ENCODE assay signal across 3 cellular contexts in the genomic region with DNA sequence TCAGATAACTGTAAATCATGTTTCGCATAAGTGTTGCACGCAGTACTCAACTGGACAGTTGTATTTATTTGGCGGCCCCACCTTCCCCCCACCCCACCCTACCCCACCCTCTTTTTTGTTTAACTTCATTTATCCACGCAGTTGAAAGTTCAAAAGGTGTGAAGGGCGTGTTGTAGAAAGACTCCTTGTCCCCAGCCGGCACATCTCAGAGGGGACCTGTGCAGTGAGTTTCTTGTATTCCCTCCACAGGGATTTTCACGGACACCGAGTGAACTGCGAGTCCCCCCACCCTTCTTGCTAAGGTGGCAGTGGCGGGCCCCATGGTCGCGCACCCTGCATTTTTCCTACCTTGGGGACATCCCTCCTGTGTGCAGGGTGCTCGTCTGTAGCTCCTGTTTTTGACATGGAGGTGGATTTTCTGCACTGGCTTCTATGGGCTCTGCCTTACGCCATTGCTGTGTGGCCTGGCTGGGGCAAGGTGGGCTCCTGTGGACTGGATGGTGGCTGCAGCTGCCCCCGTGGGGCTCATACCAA.
TF ChIP-seq lines count a peak whose summit lies in the region.

No MANE protein-coding gene starts in this region.

TF ChIP-seq in SK-N-SH, 30 proteins besides CTCF, POLR2A, EP300 and RAD21:
- TF ChIP-seq, protein P1, sequence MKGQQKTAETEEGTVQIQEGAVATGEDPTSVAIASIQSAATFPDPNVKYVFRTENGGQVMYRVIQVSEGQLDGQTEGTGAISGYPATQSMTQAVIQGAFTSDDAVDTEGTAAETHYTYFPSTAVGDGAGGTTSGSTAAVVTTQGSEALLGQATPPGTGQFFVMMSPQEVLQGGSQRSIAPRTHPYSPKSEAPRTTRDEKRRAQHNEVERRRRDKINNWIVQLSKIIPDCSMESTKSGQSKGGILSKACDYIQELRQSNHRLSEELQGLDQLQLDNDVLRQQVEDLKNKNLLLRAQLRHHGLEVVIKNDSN (IDR thresholded peaks at IDR 0.05; ENCODE audit: borderline replicate concordance, low read depth), result no peak
TF ChIP-seq in SK-N-SH: peak in this region for 0.

TF ChIP-seq in SK-N-SH treated with all-trans-retinoic acid at 6 μM for 48 hours, 23 proteins besides CTCF, POLR2A, EP300 and RAD21 (continued from another document):
- TF ChIP-seq ZC3H10 (CRISPR knock-in tag; IDR thresholded peaks at IDR 0.05) (no peak), ARNTL (CRISPR knock-in tag; IDR thresholded peaks at IDR 0.05; ENCODE audit: borderline replicate concordance, low read depth) (no peak), ZNF565 (CRISPR knock-in tag; conservative IDR thresholded peaks at IDR 0.05; ENCODE audit: low read depth) (no peak), RARB (CRISPR knock-in tag; IDR thresholded peaks at IDR 0.05) (no peak)
- TF ChIP-seq, protein P2, sequence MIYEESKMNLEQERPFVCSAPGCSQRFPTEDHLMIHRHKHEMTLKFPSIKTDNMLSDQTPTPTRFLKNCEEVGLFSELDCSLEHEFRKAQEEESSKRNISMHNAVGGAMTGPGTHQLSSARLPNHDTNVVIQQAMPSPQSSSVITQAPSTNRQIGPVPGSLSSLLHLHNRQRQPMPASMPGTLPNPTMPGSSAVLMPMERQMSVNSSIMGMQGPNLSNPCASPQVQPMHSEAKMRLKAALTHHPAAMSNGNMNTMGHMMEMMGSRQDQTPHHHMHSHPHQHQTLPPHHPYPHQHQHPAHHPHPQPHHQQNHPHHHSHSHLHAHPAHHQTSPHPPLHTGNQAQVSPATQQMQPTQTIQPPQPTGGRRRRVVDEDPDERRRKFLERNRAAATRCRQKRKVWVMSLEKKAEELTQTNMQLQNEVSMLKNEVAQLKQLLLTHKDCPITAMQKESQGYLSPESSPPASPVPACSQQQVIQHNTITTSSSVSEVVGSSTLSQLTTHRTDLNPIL (CRISPR knock-in tag; IDR thresholded peaks at IDR 0.05; ENCODE audit: low read depth), result no peak
- TF ChIP-seq, protein P3, sequence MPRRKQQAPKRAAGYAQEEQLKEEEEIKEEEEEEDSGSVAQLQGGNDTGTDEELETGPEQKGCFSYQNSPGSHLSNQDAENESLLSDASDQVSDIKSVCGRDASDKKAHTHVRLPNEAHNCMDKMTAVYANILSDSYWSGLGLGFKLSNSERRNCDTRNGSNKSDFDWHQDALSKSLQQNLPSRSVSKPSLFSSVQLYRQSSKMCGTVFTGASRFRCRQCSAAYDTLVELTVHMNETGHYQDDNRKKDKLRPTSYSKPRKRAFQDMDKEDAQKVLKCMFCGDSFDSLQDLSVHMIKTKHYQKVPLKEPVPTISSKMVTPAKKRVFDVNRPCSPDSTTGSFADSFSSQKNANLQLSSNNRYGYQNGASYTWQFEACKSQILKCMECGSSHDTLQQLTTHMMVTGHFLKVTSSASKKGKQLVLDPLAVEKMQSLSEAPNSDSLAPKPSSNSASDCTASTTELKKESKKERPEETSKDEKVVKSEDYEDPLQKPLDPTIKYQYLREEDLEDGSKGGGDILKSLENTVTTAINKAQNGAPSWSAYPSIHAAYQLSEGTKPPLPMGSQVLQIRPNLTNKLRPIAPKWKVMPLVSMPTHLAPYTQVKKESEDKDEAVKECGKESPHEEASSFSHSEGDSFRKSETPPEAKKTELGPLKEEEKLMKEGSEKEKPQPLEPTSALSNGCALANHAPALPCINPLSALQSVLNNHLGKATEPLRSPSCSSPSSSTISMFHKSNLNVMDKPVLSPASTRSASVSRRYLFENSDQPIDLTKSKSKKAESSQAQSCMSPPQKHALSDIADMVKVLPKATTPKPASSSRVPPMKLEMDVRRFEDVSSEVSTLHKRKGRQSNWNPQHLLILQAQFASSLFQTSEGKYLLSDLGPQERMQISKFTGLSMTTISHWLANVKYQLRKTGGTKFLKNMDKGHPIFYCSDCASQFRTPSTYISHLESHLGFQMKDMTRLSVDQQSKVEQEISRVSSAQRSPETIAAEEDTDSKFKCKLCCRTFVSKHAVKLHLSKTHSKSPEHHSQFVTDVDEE (CRISPR knock-in tag; IDR thresholded peaks at IDR 0.05), result no peak
- TF ChIP-seq, protein P4, sequence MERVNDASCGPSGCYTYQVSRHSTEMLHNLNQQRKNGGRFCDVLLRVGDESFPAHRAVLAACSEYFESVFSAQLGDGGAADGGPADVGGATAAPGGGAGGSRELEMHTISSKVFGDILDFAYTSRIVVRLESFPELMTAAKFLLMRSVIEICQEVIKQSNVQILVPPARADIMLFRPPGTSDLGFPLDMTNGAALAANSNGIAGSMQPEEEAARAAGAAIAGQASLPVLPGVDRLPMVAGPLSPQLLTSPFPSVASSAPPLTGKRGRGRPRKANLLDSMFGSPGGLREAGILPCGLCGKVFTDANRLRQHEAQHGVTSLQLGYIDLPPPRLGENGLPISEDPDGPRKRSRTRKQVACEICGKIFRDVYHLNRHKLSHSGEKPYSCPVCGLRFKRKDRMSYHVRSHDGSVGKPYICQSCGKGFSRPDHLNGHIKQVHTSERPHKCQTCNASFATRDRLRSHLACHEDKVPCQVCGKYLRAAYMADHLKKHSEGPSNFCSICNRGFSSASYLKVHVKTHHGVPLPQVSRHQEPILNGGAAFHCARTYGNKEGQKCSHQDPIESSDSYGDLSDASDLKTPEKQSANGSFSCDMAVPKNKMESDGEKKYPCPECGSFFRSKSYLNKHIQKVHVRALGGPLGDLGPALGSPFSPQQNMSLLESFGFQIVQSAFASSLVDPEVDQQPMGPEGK (CRISPR knock-in tag; IDR thresholded peaks at IDR 0.05; ENCODE audit: borderline replicate concordance), result no peak
- TF ChIP-seq, protein P5, sequence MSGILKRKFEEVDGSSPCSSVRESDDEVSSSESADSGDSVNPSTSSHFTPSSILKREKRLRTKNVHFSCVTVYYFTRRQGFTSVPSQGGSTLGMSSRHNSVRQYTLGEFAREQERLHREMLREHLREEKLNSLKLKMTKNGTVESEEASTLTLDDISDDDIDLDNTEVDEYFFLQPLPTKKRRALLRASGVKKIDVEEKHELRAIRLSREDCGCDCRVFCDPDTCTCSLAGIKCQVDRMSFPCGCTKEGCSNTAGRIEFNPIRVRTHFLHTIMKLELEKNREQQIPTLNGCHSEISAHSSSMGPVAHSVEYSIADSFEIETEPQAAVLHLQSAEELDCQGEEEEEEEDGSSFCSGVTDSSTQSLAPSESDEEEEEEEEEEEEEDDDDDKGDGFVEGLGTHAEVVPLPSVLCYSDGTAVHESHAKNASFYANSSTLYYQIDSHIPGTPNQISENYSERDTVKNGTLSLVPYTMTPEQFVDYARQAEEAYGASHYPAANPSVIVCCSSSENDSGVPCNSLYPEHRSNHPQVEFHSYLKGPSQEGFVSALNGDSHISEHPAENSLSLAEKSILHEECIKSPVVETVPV (CRISPR knock-in tag; IDR thresholded peaks at IDR 0.05), result no peak

TF ChIP-seq in HepG2, 621 proteins besides CTCF, POLR2A, EP300 and RAD21 (continued from another document):
- TF ChIP-seq, protein P6, sequence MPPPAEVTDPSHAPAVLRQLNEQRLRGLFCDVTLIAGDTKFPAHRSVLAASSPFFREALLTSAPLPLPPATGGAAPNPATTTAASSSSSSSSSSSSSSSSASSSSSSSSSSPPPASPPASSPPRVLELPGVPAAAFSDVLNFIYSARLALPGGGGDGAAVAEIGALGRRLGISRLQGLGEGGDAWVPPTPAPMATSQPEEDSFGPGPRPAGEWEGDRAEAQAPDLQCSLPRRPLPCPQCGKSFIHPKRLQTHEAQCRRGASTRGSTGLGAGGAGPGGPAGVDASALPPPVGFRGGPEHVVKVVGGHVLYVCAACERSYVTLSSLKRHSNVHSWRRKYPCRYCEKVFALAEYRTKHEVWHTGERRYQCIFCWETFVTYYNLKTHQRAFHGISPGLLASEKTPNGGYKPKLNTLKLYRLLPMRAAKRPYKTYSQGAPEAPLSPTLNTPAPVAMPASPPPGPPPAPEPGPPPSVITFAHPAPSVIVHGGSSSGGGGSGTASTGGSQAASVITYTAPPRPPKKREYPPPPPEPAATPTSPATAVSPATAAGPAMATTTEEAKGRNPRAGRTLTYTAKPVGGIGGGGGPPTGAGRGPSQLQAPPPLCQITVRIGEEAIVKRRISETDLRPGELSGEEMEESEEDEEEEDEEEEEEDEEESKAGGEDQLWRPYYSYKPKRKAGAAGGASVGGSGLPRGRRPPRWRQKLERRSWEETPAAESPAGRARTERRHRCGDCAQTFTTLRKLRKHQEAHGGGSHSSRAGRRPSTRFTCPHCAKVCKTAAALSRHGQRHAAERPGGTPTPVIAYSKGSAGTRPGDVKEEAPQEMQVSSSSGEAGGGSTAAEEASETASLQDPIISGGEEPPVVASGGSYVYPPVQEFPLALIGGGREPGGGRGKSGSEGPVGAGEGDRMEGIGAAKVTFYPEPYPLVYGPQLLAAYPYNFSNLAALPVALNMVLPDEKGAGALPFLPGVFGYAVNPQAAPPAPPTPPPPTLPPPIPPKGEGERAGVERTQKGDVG (CRISPR knock-in tag; IDR thresholded peaks at IDR 0.05; ENCODE audit: borderline replicate concordance), result no peak
- 0 out of 2 replicates have a peak, but pooled peaks have one; percentile 6 for TF ChIP-seq TARDBP (CRISPR knock-in tag; IDR thresholded peaks at IDR 0.05)
- TF ChIP-seq, protein P7, sequence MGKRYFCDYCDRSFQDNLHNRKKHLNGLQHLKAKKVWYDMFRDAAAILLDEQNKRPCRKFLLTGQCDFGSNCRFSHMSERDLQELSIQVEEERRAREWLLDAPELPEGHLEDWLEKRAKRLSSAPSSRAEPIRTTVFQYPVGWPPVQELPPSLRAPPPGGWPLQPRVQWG (CRISPR knock-in tag; IDR thresholded peaks at IDR 0.05; ENCODE audit: borderline replicate concordance, low read depth), result no peak
- TF ChIP-seq HOXA7 (CRISPR knock-in tag; IDR thresholded peaks at IDR 0.05), result no peak
- 0 out of 2 replicates have a peak, but pooled peaks have one; percentile 1 for TF ChIP-seq ZFP41 (CRISPR knock-in tag; IDR thresholded peaks at IDR 0.05; ENCODE audit: borderline replicate concordance)
- TF ChIP-seq AGO1 (IDR thresholded peaks at IDR 0.05; ENCODE audit: low read depth, low read length, poor library complexity, severe bottlenecking), result no peak
- TF ChIP-seq, protein P8, sequence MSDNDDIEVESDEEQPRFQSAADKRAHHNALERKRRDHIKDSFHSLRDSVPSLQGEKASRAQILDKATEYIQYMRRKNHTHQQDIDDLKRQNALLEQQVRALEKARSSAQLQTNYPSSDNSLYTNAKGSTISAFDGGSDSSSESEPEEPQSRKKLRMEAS (IDR thresholded peaks at IDR 0.05), result 0 out of 2 replicates have a peak, but pooled peaks have one; percentile 2
- TF ChIP-seq HDAC1 (CRISPR knock-in tag; IDR thresholded peaks at IDR 0.05), result 0 out of 2 replicates have a peak, but pooled peaks have one; percentile 16
- no peak for TF ChIP-seq YY1 (IDR thresholded peaks at IDR 0.05; ENCODE audit: insufficient read depth, insufficient replicate concordance, low read depth, low read length)
- 0 out of 2 replicates have a peak, but pooled peaks have one; percentile 52 for TF ChIP-seq ZNF30 (CRISPR knock-in tag; IDR thresholded peaks at IDR 0.05)
- TF ChIP-seq JDP2 (CRISPR knock-in tag; IDR thresholded peaks at IDR 0.05; ENCODE audit: borderline replicate concordance), result no peak
- TF ChIP-seq, protein P9, sequence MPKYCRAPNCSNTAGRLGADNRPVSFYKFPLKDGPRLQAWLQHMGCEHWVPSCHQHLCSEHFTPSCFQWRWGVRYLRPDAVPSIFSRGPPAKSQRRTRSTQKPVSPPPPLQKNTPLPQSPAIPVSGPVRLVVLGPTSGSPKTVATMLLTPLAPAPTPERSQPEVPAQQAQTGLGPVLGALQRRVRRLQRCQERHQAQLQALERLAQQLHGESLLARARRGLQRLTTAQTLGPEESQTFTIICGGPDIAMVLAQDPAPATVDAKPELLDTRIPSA (CRISPR knock-in tag; IDR thresholded peaks at IDR 0.05; ENCODE audit: borderline replicate concordance), result no peak
